Comparison of ENCODE assay signal across 18 cellular contexts in genomic region chr11:69242583-69242940, GRCh38. TPM values are rescaled to one million over a fixed set of nuclear protein-coding genes. Genes with fewer than 3 reads are reported as not detected.
DNase-seq lines count a peak whose midpoint lies in the region; ATAC-seq and TF ChIP-seq lines count a peak whose summit lies in the region.
"Had no signal": no experiment of that assay in that cellular context is flagged by ENCODE, and none has a peak within 500 bp of the region (broad histone marks: within the 10 kb centered on the region; RNA-seq: fewer than 3 reads in every experiment).

No MANE protein-coding gene starts in this region.

- H3K27ac Mint-ChIP-seq in T-cell = peak overlapping the region; percentile 50 to 74
- peak overlapping the region in 1 of 2 donors; percentile 28 for H3K27ac Mint-ChIP-seq in natural killer cell treated with Interleukin-12 subunit alpha and Interleukin-12 subunit beta and Interleukin-15 and Interleukin-18, amount 100 ng/mL, for 72 hours
- H3K27ac Mint-ChIP-seq: mesothelial cell of epicardium; stimulated activated naive B cell treated with anti-CD40 and anti-IgM and Interleukin-4, amounts not matched to agents 10 μg/mL and 1 μg/mL and 100 μg/mL, for 72 hours had no signal

- H3K4me1 ChIP-seq in right atrium auricular region = no peaks in the 10 kb centered on the region
- no peaks in the 10 kb centered on the region for H3K4me1 ChIP-seq in vagina
- H3K4me1 ChIP-seq in uterus = no peaks in the 10 kb centered on the region
- H3K4me1 ChIP-seq in ascending aorta = no peaks in the 10 kb centered on the region

- H3K9me3 Mint-ChIP-seq in T-cell = peaks cover 0 to 5% (median 0%) of the 10 kb centered on the region in 3 donors
- no peaks in the 10 kb centered on the region for H3K9me3 Mint-ChIP-seq in natural killer cell treated with Interleukin-12 subunit alpha and Interleukin-12 subunit beta and Interleukin-15 and Interleukin-18, amount 100 ng/mL, for 72 hours

- TF ChIP-seq POLR2A in vagina (IDR thresholded peaks at IDR 0.05) = no peak
- TF ChIP-seq POLR2A in uterus (IDR thresholded peaks at IDR 0.05) = no peak

- no peaks in the 10 kb centered on the region for H3K27me3 Mint-ChIP-seq in T-cell
- H3K27me3 Mint-ChIP-seq in natural killer cell treated with Interleukin-12 subunit alpha and Interleukin-12 subunit beta and Interleukin-15 and Interleukin-18, amount 100 ng/mL, for 72 hours = peaks cover 12 to 15% of the 10 kb centered on the region in 2 donors

- H3K4me1 Mint-ChIP-seq in T-cell = peaks cover 11 to 15% (median 13%) of the 10 kb centered on the region in 3 donors
- H3K4me1 Mint-ChIP-seq in natural killer cell treated with Interleukin-12 subunit alpha and Interleukin-12 subunit beta and Interleukin-15 and Interleukin-18, amount 100 ng/mL, for 72 hours (ENCODE audit: low read depth in 2 of 2) = peaks cover 0 to 3% of the 10 kb centered on the region in 2 donors

- H3K36me3 Mint-ChIP-seq in T-cell = no peaks in the 10 kb centered on the region
- H3K36me3 Mint-ChIP-seq in natural killer cell treated with Interleukin-12 subunit alpha and Interleukin-12 subunit beta and Interleukin-15 and Interleukin-18, amount 100 ng/mL, for 72 hours = no peaks in the 10 kb centered on the region
- H3K36me3 Mint-ChIP-seq: mesothelial cell of epicardium had no signal

- intact Hi-C loops in cardiac septum (cut with DNase I) (loop anchor here (10.0 kb wide), 1 partner anchor 128 kb away; no protein-coding TSS in a partner anchor), vagina (cut with DNase I) (no loop called here), uterus (cut with DNase I; ENCODE audit: low total_unique reads) (no loop called here), ascending aorta (cut with DNase I) (no loop called here)

- H3K4me3 Mint-ChIP-seq in T-cell = no peak overlapping the region
- no peak overlapping the region for H3K4me3 Mint-ChIP-seq in natural killer cell treated with Interleukin-12 subunit alpha and Interleukin-12 subunit beta and Interleukin-15 and Interleukin-18, amount 100 ng/mL, for 72 hours
- H3K4me3 Mint-ChIP-seq: mesothelial cell of epicardium; stimulated activated naive B cell treated with anti-CD40 and anti-IgM and Interleukin-4, amounts not matched to agents 10 μg/mL and 1 μg/mL and 100 μg/mL, for 72 hours had no signal

- no peaks in the 10 kb centered on the region for H3K9me3 ChIP-seq in right atrium auricular region
- H3K9me3 ChIP-seq in vagina = no peaks in the 10 kb centered on the region
- H3K9me3 ChIP-seq in uterus = no peaks in the 10 kb centered on the region
- no peaks in the 10 kb centered on the region for H3K9me3 ChIP-seq in ascending aorta
- H3K9me3 ChIP-seq: BE2C, ovary had no signal

- no peak for TF ChIP-seq CTCF in right atrium auricular region (IDR thresholded peaks at IDR 0.05)
- TF ChIP-seq CTCF in vagina (IDR thresholded peaks at IDR 0.05) = no peak
- TF ChIP-seq CTCF in uterus (IDR thresholded peaks at IDR 0.05) = no peak
- no peak for TF ChIP-seq CTCF in ascending aorta (IDR thresholded peaks at IDR 0.05)

- no peaks in the 10 kb centered on the region for H3K36me3 ChIP-seq in right atrium auricular region
- H3K36me3 ChIP-seq in vagina = no peaks in the 10 kb centered on the region
- no peaks in the 10 kb centered on the region for H3K36me3 ChIP-seq in uterus
- H3K36me3 ChIP-seq in ascending aorta = no peaks in the 10 kb centered on the region
- H3K36me3 ChIP-seq: BE2C, ovary had no signal

- POLR2A ChIA-PET in T-cell (lab: Charles Lee) = no interaction called here

- peak; percentile 39 for DNase-seq in cardiac septum (ENCODE audit: low spot score)
- no peak for DNase-seq in right atrium auricular region (ENCODE audit: low spot score)
- DNase-seq in T-cell = peak in 1 of 34 experiments; percentile 16
- DNase-seq in left lobe of liver (ENCODE audit: low spot score) = peak; percentile 21
- DNase-seq in vagina (ENCODE audit: extremely low spot score in 2 of 2) = peak; percentile 71 to 79
- no peak for DNase-seq in natural killer cell treated with Interleukin-12 subunit alpha and Interleukin-12 subunit beta and Interleukin-15 and Interleukin-18, amount 100 ng/mL, for 72 hours (ENCODE audit: low spot score)
- DNase-seq in uterus = no peak
- no peak for DNase-seq in ascending aorta (ENCODE audit: low spot score in 2 of 2)
- DNase-seq: BE2C; DND-41; NCI-H1048; ovary; Right ventricle myocardium superior; small intestine; stimulated activated naive B cell treated with anti-CD40 and anti-IgM and Interleukin-4, amounts not matched to agents 10 μg/mL and 1 μg/mL and 100 μg/mL, for 72 hours had no signal

- H3K27ac ChIP-seq in right atrium auricular region (no peak overlapping the region), vagina (no peak overlapping the region), uterus (no peak overlapping the region), ascending aorta (no peak overlapping the region)
- H3K27ac ChIP-seq: epithelial cell of prostate, ovary had no signal

- CTCF ChIA-PET in T-cell (lab: Charles Lee) = no interaction called here

- H3K27me3 ChIP-seq in right atrium auricular region (no peaks in the 10 kb centered on the region), vagina (no peaks in the 10 kb centered on the region), uterus (no peaks in the 10 kb centered on the region), ascending aorta (no peaks in the 10 kb centered on the region)
- H3K27me3 ChIP-seq: BE2C, ovary had no signal

- H3K4me3 ChIP-seq in right atrium auricular region (no peak overlapping the region), vagina (no peak overlapping the region), uterus (no peak overlapping the region), ascending aorta (no peak overlapping the region)
- H3K4me3 ChIP-seq: ovary had no signal

- ATAC-seq in T-cell (replicated peaks in 1 of 4) (peak in 1 of 4 experiments; percentile 24), left lobe of liver (no peak)
- ATAC-seq in natural killer cell treated with Interleukin-12 subunit alpha and Interleukin-12 subunit beta and Interleukin-15 and Interleukin-18, amount 100 ng/mL, for 72 hours = no peak
- ATAC-seq: HCT116; stimulated activated naive B cell treated with anti-CD40 and anti-IgM and Interleukin-4, amounts not matched to agents 10 μg/mL and 1 μg/mL and 100 μg/mL, for 72 hours had no signal

RNA-seq across cellular contexts. Expression of gene MYEOV, which starts 51.4 kb away (rescaled TPM):
- total RNA-seq in cardiac septum (not detected), right atrium auricular region (under 1 TPM in 1 of 2 donors, not detected in 1; 0.12 TPM), T-cell (under 1 TPM in 3 of 5 donors, not detected in 2; 0.22 to 0.98 (median 0.50) TPM), left lobe of liver (0.78 TPM), vagina (13.3 TPM), uterus (1 to 10 TPM in 1 of 4 donors, under 1 TPM in 1, not detected in 2; 0.35 to 1.4 TPM), ascending aorta (not detected)
- not detected for total RNA-seq in natural killer cell treated with Interleukin-12 subunit alpha and Interleukin-12 subunit beta and Interleukin-15 and Interleukin-18, amount 100 ng/mL, for 72 hours
- total RNA-seq: Right ventricle myocardium superior had no signal

Comparison
In these comparisons a context has a peak if more than half of its experiments do, and no peak if none do; other contexts are left out.
1. DNase-seq: peak in cardiac septum (single experiment), left lobe of liver (single experiment) and vagina (2 of 2); none in right atrium auricular region (single experiment), natural killer cell treated with Interleukin-12 subunit alpha and Interleukin-12 subunit beta and Interleukin-15 and Interleukin-18, amount 100 ng/mL, for 72 hours (single experiment), uterus (0 of 2) and ascending aorta (0 of 2).